1 cellular context compared by ENCODE assay signal in the genomic region with DNA sequence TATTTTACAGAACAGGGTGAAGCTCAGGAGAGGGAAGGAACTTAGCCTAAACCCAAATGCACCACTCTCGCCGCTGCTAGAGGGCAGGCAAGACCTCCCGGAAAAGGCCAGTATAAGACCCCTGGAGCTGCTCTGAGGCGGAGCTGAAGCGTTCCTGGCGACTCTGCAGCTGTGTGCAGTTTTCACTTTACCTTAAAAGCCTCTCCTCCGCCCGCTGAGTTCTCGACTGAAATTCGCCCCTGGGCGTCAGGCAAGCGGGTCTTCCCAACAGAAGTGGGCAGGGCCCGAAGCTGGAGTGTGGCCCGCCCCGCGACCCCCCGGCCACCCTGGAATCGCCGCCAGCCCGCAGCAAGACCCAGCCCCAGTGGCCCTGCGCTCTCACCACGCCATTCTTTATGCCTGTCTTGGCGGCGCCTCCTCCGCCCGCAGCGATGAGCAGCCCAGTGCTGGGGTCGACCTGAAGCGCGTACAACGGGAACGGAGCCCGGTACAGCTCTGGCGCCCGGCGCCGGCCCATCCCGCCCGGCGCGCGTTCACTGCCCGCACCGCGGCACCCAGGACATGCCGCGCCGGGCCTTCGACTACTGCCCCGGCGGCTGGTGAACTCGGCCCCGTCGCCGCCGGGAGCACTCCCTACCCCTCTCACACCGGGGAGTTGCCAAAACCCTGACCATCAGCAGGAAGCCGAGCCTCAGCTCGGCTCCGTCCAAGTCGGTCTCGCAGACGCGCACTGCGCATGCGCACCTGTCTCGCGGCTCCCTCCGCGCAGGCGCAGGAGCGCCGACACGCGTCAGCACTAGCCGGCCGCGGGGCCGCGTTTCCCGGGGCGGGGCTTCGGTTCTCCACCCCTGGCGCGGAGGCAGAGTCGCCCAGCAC.
TF ChIP-seq lines count a peak whose summit lies in the region.

A gene with protein sequence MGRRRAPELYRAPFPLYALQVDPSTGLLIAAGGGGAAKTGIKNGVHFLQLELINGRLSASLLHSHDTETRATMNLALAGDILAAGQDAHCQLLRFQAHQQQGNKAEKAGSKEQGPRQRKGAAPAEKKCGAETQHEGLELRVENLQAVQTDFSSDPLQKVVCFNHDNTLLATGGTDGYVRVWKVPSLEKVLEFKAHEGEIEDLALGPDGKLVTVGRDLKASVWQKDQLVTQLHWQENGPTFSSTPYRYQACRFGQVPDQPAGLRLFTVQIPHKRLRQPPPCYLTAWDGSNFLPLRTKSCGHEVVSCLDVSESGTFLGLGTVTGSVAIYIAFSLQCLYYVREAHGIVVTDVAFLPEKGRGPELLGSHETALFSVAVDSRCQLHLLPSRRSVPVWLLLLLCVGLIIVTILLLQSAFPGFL (minus strand): TSS at position 732 of the 876 bp plus-strand sequence. CDS start 215 bp downstream, at position 517.

TF ChIP-seq in HepG2, 621 proteins besides CTCF, POLR2A, EP300 and RAD21 (continued from another document and continues in another):
- TF ChIP-seq, protein P1, sequence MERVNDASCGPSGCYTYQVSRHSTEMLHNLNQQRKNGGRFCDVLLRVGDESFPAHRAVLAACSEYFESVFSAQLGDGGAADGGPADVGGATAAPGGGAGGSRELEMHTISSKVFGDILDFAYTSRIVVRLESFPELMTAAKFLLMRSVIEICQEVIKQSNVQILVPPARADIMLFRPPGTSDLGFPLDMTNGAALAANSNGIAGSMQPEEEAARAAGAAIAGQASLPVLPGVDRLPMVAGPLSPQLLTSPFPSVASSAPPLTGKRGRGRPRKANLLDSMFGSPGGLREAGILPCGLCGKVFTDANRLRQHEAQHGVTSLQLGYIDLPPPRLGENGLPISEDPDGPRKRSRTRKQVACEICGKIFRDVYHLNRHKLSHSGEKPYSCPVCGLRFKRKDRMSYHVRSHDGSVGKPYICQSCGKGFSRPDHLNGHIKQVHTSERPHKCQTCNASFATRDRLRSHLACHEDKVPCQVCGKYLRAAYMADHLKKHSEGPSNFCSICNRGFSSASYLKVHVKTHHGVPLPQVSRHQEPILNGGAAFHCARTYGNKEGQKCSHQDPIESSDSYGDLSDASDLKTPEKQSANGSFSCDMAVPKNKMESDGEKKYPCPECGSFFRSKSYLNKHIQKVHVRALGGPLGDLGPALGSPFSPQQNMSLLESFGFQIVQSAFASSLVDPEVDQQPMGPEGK (CRISPR knock-in tag; IDR thresholded peaks at IDR 0.05), result peak; percentile 50
- TF ChIP-seq ZSCAN22 (CRISPR knock-in tag; IDR thresholded peaks at IDR 0.05) (peak; percentile 44; the same call in 1 of the 2 replicates), ZNF768 (CRISPR knock-in tag; IDR thresholded peaks at IDR 0.05) (peak; percentile 47), ZNF225 (CRISPR knock-in tag; IDR thresholded peaks at IDR 0.05) (peak; percentile 74; the same call in 1 of the 2 replicates), ZNF44 (CRISPR knock-in tag; IDR thresholded peaks at IDR 0.05) (no peak), ZNF781 (CRISPR knock-in tag; IDR thresholded peaks at IDR 0.05; ENCODE audit: borderline replicate concordance, not compliant biosample characterization) (no peak), RBFOX2 (IDR thresholded peaks at IDR 0.05; ENCODE audit: low read depth, low read length) (peak; percentile 96), ZBTB7B (CRISPR knock-in tag; IDR thresholded peaks at IDR 0.05) (peak; percentile 25; the same call in 1 of the 2 replicates), ZNF256 (CRISPR knock-in tag; conservative IDR thresholded peaks at IDR 0.05) (0 out of 2 replicates have a peak, but pooled peaks have one; percentile 63), ASH2L (IDR thresholded peaks at IDR 0.05; ENCODE audit: insufficient read length, low read depth, low read length) (peak; percentile 83), ZNF143 (CRISPR knock-in tag; IDR thresholded peaks at IDR 0.05) (peak; percentile 40; the same call in 1 of the 2 replicates), ZBTB3 (CRISPR knock-in tag; IDR thresholded peaks at IDR 0.05; ENCODE audit: borderline replicate concordance, low read depth) (0 out of 2 replicates have a peak, but pooled peaks have one; percentile 34), FLYWCH1 (CRISPR knock-in tag; IDR thresholded peaks at IDR 0.05) (peak; percentile 84; the same call in 1 of the 2 replicates), STAT5B (CRISPR knock-in tag; IDR thresholded peaks at IDR 0.05) (0 out of 2 replicates have a peak, but pooled peaks have one; percentile 4), ZNF501 (CRISPR knock-in tag; IDR thresholded peaks at IDR 0.05) (peak; percentile 93), HDAC1 (CRISPR knock-in tag; IDR thresholded peaks at IDR 0.05) (peak; percentile 55; the same call in 1 of the 2 replicates), MYC (CRISPR knock-in tag; IDR thresholded peaks at IDR 0.05; ENCODE audit: borderline replicate concordance) (peak; percentile 91; the same call in 1 of the 2 replicates), SIN3B (IDR thresholded peaks at IDR 0.05; ENCODE audit: low read length) (0 out of 2 replicates have a peak, but pooled peaks have one; percentile 26)
- TF ChIP-seq, protein P2, sequence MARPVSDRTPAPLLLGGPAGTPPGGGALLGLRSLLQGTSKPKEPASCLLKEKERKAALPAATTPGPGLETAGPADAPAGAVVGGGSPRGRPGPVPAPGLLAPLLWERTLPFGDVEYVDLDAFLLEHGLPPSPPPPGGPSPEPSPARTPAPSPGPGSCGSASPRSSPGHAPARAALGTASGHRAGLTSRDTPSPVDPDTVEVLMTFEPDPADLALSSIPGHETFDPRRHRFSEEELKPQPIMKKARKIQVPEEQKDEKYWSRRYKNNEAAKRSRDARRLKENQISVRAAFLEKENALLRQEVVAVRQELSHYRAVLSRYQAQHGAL (CRISPR knock-in tag; IDR thresholded peaks at IDR 0.05; ENCODE audit: not compliant biosample characterization), result no peak
- TF ChIP-seq, protein P3, sequence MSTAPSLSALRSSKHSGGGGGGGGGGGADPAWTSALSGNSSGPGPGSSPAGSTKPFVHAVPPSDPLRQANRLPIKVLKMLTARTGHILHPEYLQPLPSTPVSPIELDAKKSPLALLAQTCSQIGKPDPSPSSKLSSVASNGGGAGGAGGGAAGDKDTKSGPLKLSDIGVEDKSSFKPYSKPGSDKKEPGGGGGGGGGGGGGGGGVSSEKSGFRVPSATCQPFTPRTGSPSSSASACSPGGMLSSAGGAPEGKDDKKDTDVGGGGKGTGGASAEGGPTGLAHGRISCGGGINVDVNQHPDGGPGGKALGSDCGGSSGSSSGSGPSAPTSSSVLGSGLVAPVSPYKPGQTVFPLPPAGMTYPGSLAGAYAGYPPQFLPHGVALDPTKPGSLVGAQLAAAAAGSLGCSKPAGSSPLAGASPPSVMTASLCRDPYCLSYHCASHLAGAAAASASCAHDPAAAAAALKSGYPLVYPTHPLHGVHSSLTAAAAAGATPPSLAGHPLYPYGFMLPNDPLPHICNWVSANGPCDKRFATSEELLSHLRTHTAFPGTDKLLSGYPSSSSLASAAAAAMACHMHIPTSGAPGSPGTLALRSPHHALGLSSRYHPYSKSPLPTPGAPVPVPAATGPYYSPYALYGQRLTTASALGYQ (CRISPR knock-in tag; IDR thresholded peaks at IDR 0.05), result peak; percentile 58; the same call in 1 of the 2 replicates
- TF ChIP-seq, protein P4, sequence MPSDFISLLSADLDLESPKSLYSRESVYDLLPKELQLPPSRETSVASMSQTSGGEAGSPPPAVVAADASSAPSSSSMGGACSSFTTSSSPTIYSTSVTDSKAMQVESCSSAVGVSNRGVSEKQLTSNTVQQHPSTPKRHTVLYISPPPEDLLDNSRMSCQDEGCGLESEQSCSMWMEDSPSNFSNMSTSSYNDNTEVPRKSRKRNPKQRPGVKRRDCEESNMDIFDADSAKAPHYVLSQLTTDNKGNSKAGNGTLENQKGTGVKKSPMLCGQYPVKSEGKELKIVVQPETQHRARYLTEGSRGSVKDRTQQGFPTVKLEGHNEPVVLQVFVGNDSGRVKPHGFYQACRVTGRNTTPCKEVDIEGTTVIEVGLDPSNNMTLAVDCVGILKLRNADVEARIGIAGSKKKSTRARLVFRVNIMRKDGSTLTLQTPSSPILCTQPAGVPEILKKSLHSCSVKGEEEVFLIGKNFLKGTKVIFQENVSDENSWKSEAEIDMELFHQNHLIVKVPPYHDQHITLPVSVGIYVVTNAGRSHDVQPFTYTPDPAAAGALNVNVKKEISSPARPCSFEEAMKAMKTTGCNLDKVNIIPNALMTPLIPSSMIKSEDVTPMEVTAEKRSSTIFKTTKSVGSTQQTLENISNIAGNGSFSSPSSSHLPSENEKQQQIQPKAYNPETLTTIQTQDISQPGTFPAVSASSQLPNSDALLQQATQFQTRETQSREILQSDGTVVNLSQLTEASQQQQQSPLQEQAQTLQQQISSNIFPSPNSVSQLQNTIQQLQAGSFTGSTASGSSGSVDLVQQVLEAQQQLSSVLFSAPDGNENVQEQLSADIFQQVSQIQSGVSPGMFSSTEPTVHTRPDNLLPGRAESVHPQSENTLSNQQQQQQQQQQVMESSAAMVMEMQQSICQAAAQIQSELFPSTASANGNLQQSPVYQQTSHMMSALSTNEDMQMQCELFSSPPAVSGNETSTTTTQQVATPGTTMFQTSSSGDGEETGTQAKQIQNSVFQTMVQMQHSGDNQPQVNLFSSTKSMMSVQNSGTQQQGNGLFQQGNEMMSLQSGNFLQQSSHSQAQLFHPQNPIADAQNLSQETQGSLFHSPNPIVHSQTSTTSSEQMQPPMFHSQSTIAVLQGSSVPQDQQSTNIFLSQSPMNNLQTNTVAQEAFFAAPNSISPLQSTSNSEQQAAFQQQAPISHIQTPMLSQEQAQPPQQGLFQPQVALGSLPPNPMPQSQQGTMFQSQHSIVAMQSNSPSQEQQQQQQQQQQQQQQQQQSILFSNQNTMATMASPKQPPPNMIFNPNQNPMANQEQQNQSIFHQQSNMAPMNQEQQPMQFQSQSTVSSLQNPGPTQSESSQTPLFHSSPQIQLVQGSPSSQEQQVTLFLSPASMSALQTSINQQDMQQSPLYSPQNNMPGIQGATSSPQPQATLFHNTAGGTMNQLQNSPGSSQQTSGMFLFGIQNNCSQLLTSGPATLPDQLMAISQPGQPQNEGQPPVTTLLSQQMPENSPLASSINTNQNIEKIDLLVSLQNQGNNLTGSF (CRISPR knock-in tag; IDR thresholded peaks at IDR 0.05), result peak; percentile 79; the same call in 1 of the 2 replicates
- TF ChIP-seq, protein P5, sequence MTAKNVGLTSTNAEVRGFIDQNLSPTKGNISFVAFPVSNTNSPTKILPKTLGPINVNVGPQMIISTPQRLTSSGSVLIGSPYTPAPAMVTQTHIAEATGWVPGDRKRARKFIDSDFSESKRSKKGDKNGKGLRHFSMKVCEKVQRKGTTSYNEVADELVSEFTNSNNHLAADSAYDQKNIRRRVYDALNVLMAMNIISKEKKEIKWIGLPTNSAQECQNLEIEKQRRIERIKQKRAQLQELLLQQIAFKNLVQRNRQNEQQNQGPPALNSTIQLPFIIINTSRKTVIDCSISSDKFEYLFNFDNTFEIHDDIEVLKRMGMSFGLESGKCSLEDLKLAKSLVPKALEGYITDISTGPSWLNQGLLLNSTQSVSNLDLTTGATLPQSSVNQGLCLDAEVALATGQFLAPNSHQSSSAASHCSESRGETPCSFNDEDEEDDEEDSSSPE (CRISPR knock-in tag; IDR thresholded peaks at IDR 0.05), result peak; percentile 9; the same call in 1 of the 2 replicates
- TF ChIP-seq, protein P6, sequence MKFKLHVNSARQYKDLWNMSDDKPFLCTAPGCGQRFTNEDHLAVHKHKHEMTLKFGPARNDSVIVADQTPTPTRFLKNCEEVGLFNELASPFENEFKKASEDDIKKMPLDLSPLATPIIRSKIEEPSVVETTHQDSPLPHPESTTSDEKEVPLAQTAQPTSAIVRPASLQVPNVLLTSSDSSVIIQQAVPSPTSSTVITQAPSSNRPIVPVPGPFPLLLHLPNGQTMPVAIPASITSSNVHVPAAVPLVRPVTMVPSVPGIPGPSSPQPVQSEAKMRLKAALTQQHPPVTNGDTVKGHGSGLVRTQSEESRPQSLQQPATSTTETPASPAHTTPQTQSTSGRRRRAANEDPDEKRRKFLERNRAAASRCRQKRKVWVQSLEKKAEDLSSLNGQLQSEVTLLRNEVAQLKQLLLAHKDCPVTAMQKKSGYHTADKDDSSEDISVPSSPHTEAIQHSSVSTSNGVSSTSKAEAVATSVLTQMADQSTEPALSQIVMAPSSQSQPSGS (CRISPR knock-in tag; IDR thresholded peaks at IDR 0.05), result peak; percentile 46; the same call in 1 of the 2 replicates
- TF ChIP-seq, protein P7, sequence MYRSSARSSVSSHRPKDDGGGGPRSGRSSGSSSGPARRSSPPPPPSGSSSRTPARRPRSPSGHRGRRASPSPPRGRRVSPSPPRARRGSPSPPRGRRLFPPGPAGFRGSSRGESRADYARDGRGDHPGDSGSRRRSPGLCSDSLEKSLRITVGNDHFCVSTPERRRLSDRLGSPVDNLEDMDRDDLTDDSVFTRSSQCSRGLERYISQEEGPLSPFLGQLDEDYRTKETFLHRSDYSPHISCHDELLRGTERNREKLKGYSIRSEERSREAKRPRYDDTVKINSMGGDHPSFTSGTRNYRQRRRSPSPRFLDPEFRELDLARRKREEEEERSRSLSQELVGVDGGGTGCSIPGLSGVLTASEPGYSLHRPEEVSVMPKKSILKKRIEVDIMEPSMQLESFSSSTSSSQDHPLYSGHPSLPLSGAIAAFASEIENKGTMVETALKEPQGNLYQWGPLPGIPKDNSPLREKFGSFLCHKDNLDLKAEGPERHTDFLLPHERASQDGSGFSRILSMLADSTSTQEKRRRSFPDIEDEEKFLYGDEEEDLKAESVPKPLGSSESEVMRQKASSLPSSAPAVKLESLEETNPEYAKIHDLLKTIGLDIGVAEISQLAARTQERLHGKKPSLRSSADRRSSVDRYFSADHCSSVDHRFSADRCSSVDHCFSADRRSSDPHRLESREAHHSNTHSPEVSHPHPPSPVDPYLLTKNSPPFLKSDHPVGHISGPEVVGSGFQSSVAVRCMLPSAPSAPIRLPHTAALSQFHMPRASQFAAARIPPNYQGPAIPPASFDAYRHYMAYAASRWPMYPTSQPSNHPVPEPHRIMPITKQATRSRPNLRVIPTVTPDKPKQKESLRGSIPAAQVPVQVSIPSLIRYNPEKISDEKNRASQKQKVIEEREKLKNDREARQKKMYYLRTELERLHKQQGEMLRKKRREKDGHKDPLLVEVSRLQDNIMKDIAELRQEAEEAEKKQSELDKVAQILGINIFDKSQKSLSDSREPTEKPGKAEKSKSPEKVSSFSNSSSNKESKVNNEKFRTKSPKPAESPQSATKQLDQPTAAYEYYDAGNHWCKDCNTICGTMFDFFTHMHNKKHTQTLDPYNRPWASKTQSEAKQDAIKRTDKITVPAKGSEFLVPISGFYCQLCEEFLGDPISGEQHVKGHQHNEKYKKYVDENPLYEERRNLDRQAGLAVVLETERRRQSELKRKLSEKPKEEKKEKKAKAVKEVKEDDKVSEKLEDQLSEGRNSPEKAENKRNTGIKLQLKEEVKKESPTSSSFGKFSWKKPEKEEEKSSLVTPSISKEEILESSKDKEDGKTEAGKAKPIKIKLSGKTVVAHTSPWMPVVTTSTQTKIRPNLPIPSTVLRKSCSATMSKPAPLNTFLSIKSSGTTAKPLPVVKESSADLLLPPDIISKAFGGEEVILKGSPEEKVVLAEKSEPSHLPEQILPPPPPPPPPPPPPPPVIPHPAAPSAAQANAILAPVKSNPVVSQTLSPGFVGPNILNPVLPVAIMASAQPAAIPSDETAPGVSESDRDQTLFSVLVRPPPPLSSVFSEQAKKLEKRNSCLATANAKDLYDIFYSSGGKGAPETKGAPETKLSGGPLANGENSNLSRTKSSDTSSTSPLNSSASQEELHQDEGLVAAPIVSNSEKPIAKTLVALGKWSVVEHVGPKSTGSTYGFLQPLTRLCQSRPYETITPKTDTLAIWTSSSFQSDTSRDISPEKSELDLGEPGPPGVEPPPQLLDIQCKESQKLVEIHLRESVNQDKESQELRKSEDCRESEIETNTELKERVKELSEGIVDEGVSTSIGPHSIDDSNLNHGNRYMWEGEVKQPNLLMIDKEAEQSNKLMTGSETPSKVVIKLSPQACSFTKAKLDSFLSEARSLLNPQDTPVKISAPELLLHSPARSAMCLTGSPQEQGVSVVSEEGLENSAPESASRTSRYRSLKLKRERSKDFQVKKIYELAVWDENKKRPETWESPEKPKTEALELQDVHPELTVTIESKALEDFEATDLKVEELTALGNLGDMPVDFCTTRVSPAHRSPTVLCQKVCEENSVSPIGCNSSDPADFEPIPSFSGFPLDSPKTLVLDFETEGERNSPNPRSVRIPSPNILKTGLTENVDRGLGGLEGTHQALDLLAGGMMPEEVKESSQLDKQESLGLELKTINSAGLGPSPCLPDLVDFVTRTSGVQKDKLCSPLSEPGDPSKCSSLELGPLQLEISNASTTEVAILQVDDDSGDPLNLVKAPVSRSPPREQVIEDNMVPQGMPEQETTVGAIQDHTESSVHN (CRISPR knock-in tag; IDR thresholded peaks at IDR 0.05), result no peak
